ENCODE assay signal across 8 cellular contexts in the genomic region with DNA sequence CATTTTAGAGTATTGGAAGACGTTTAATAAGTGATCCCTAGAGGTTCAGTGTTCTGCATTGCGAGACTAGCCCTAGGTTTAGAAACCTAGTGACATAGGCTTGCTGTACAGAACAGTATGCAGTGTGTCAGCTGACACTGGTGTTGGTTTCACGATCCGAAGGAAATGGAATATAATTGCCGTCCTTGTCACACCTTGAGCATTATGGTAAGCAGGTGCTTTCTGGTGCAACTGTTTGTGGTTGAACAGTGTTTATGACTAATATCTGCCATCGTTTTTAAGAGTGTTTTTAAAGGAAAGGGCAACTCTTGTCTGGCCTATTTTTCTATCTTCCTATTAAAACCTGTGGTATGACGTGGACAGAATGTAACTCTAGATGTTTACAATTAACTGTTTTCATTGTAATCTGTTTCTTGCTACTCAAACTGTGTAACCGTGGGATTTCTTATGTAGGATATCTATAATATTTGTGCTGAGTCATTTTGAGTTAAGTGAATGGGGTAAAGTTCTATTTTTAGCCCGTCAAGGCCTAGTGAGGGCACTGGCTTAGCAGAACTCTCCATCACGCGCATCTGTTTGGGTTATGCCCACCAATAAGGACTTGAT. TPM values are rescaled to one million over a fixed set of nuclear protein-coding genes. Genes with fewer than 3 reads are reported as not detected.
A peak's percentile ranks its signal among the peaks of the same experiment; 100 is the strongest.
DNase-seq lines count a peak whose midpoint lies in the region; ATAC-seq and TF ChIP-seq lines count a peak whose summit lies in the region.

No MANE protein-coding gene starts in this region.

- H3K9me3 Mint-ChIP-seq in T-cell: no peaks in the 10 kb centered on the region
- peaks cover 2% of the 10 kb centered on the region for H3K9me3 Mint-ChIP-seq in stimulated activated memory B cell treated with anti-CD40 and anti-IgM and Interleukin-4, amounts not matched to agents 10 μg/mL and 1 μg/mL and 100 μg/mL, for 72 hours

- peak overlapping the region; percentile 82 to 86 for H3K27ac Mint-ChIP-seq in T-cell
- H3K27ac Mint-ChIP-seq in stimulated activated memory B cell treated with anti-CD40 and anti-IgM and Interleukin-4, amounts not matched to agents 10 μg/mL and 1 μg/mL and 100 μg/mL, for 72 hours: peak overlapping the region; percentile 87

- CTCF ChIA-PET in T-cell (lab: Charles Lee): no interaction called here

- DNase-seq in EH (ENCODE audit: low read depth) (peak; percentile 84), T-cell (peak in 15 of 34 experiments; percentile 4 to 41 (median 12)), fibroblast of gingiva (ENCODE audit: low read depth) (peak; percentile 85), head of caudate nucleus (no peak), WERI-Rb-1 (no peak)

- H3K27ac ChIP-seq in WERI-Rb-1: no peak overlapping the region

- no peaks in the 10 kb centered on the region for H3K27me3 ChIP-seq in WERI-Rb-1 (ENCODE audit: insufficient read depth, low read depth, severe bottlenecking)

- intact Hi-C loops in head of caudate nucleus (cut with DNase I): no loop called here

- peak overlapping the region in 2 of 3 donors; percentile 26 to 34 for H3K4me3 Mint-ChIP-seq in T-cell
- no peak overlapping the region for H3K4me3 Mint-ChIP-seq in stimulated activated memory B cell treated with anti-CD40 and anti-IgM and Interleukin-4, amounts not matched to agents 10 μg/mL and 1 μg/mL and 100 μg/mL, for 72 hours

- H3K4me3 ChIP-seq in WERI-Rb-1 (ENCODE audit: low read depth, low read length): no peak overlapping the region

- H3K9me3 ChIP-seq in WERI-Rb-1 (ENCODE audit: severe bottlenecking): no peaks in the 10 kb centered on the region

- TF ChIP-seq CTCF in WERI-Rb-1 (IDR thresholded peaks at IDR 0.05; ENCODE audit: low read depth, low read length): no peak

- H3K27me3 Mint-ChIP-seq in T-cell: no peaks in the 10 kb centered on the region
- H3K27me3 Mint-ChIP-seq in stimulated activated memory B cell treated with anti-CD40 and anti-IgM and Interleukin-4, amounts not matched to agents 10 μg/mL and 1 μg/mL and 100 μg/mL, for 72 hours: no peaks in the 10 kb centered on the region

- peaks cover 14 to 33% (median 27%) of the 10 kb centered on the region in 3 donors for H3K4me1 Mint-ChIP-seq in T-cell
- H3K4me1 Mint-ChIP-seq in stimulated activated memory B cell treated with anti-CD40 and anti-IgM and Interleukin-4, amounts not matched to agents 10 μg/mL and 1 μg/mL and 100 μg/mL, for 72 hours: peaks cover 31% of the 10 kb centered on the region

- peak; percentile 98 for ATAC-seq in GM19351 (IDR thresholded peaks at IDR 0.05; ENCODE audit: unreplicated experiment)
- ATAC-seq in HG03280 (IDR thresholded peaks at IDR 0.05; ENCODE audit: unreplicated experiment): peak; percentile 91
- ATAC-seq in T-cell (replicated peaks in 1 of 4): peak; percentile 57 to 88 (median 78)
- ATAC-seq in stimulated activated memory B cell treated with anti-CD40 and anti-IgM and Interleukin-4, amounts not matched to agents 10 μg/mL and 1 μg/mL and 100 μg/mL, for 72 hours: peak; percentile 91

- peaks cover 64% of the 10 kb centered on the region for H3K36me3 ChIP-seq in WERI-Rb-1

- peaks cover 43% of the 10 kb centered on the region for H3K36me3 Mint-ChIP-seq in T-cell
- H3K36me3 Mint-ChIP-seq in stimulated activated memory B cell treated with anti-CD40 and anti-IgM and Interleukin-4, amounts not matched to agents 10 μg/mL and 1 μg/mL and 100 μg/mL, for 72 hours: peaks cover 29% of the 10 kb centered on the region

- POLR2A ChIA-PET in T-cell (lab: Charles Lee): no interaction called here

RNA-seq across cellular contexts. Expression of gene TBC1D14, which starts 53.8 kb away (rescaled TPM):
- 10 to 100 TPM; 44.2 to 73.8 (median 62.3) TPM for total RNA-seq in T-cell

Comparison
In these comparisons a context has a peak if more than half of its experiments do, and no peak if none do; other contexts are left out.
1. DNase-seq: peak in EH (single experiment) and fibroblast of gingiva (single experiment); none in head of caudate nucleus (0 of 42) and WERI-Rb-1 (single experiment).
2. Peak in every context shown above with its lines, with median percentiles within 50 percentile points of each other: ATAC-seq.